Comparison of ENCODE assay signal across 18 cellular contexts in the genomic region with DNA sequence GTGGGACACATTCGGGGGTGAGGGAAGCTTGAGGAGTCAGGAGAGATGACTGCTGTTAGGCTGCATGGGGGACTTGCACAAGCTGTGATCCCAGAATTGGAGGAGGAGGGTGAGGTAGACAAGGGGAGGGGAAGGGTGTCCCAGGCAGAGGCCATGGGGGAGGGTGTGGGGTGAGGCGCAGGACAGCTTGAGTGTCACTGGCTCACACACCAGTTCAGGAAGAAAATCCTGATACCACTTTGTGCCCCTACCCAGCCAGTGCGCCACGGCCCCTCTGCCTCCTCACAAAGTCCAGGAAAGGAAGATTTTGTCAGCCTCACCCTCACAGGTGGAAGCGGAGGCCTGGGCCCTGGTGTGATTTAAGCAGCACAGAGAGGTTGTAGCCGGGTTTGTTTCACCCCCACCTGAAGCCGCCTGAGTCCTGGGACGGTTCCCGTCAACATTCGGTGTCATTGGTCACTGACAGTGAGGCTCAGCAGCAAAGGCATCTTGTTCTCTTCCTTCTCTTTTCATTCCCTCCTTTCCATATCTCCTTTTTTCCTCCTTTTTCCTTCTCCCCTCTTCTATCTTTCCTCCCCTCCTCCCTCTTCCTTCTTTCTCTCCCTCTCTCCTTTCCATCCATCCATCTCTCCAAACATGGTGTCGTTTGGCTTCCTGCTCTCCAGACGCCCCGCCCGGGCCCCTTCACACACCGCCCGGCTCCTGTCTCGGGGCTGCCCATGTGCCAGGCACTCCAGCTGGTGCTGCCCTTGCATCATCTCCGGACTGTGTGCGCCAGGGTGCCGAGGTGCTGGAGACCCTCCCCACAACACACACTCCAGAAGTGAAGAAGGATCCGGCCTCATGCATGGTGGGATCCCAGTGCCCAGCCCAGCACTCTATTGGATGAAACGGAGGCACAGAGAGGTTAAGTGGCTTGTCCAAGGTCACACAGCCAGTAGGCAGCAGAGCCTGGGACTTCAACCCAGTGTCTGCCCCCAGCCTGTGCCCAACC.
"Had no signal": no experiment of that assay in that cellular context is flagged by ENCODE, and none has a peak within 500 bp of the region (broad histone marks: within the 10 kb centered on the region; RNA-seq: fewer than 3 reads in every experiment).

No MANE protein-coding gene starts in this region.

- FAIRE-seq: keratinocyte had no signal

- H3K79me2 ChIP-seq: parathyroid adenoma had no signal

- H3K9me3 ChIP-seq: esophagus squamous epithelium, left ventricle myocardium inferior, psoas muscle, right lobe of liver, tibial artery, upper lobe of right lung, vagina had no signal

- DNase-seq: esophagus squamous epithelium; foreskin fibroblast; immature natural killer cell; left cardiac atrium; left ventricle myocardium inferior; mesenchymal stem cell; midbrain; psoas muscle; retina; stimulated activated CD4-positive, alpha-beta T cell treated with anti-CD3 and anti-CD28 coated beads, Interleukin-4, amount 100 ng/mL, for 24 hours; tibial artery; upper lobe of right lung had no signal

- H3K4me2 ChIP-seq: neural progenitor cell had no signal

- H3K4me1 ChIP-seq: esophagus squamous epithelium, left ventricle myocardium inferior, parathyroid adenoma, psoas muscle, right lobe of liver, tibial artery, upper lobe of right lung, vagina had no signal

- H3K27ac ChIP-seq: esophagus squamous epithelium, left ventricle myocardium inferior, neural progenitor cell, parathyroid adenoma, psoas muscle, right lobe of liver, tibial artery, upper lobe of right lung, vagina had no signal

- H2AFZ ChIP-seq: neural progenitor cell, parathyroid adenoma had no signal

- H3K36me3 ChIP-seq: esophagus squamous epithelium, left ventricle myocardium inferior, neural progenitor cell, right lobe of liver, tibial artery, upper lobe of right lung, vagina had no signal

- H3K27me3 ChIP-seq: neural progenitor cell, right lobe of liver, tibial artery, upper lobe of right lung, vagina had no signal

- H3K4me3 ChIP-seq: esophagus squamous epithelium, left ventricle myocardium inferior, lung, neural progenitor cell, psoas muscle, right lobe of liver, tibial artery, upper lobe of right lung, vagina had no signal

- H3K9ac ChIP-seq: neural progenitor cell, parathyroid adenoma had no signal
